ENCODE assay signal across 8 cellular contexts in genomic region chr3:3015472-3016089, GRCh38.
DNase-seq lines count a peak whose midpoint lies in the region; ATAC-seq and TF ChIP-seq lines count a peak whose summit lies in the region.

No MANE protein-coding gene starts in this region.

- no peak overlapping the region for H3K4me2 ChIP-seq in GM23248 (ENCODE audit: unreplicated experiment)

- peak; percentile 42 for TF ChIP-seq CTCF in GM10266 (IDR thresholded peaks at IDR 0.05; ENCODE audit: control insufficient read depth, insufficient read depth, low read depth, missing control alignments)
- peak; percentile 72 for TF ChIP-seq CTCF in liver (IDR thresholded peaks at IDR 0.05; ENCODE audit: low read depth, low read length, missing input control)

- H2AFZ ChIP-seq in GM23248: no peak overlapping the region

- no peaks in the 10 kb centered on the region for H3K36me3 ChIP-seq in GM23248 (ENCODE audit: low read depth)
- no peaks in the 10 kb centered on the region for H3K36me3 ChIP-seq in liver (ENCODE audit: control insufficient read depth in 4 of 4, insufficient read depth in 3 of 4, low read depth in 1 of 4, low read length in 3 of 4)

- TF ChIP-seq RAD21 in liver (IDR thresholded peaks at IDR 0.05): peak; percentile 90 to 97

- H3K4me1 ChIP-seq in GM23248 (ENCODE audit: insufficient read depth) (no peaks in the 10 kb centered on the region), liver (ENCODE audit: control insufficient read depth in 4 of 4, insufficient read depth in 4 of 4, low read length in 3 of 4) (peaks cover 0 to 20% (median 4%) of the 10 kb centered on the region in 4 donors)

- DNase-seq in GM10266 (ENCODE audit: extremely low spot score) (no peak), GM23248 (peak; percentile 14), NCI-H1092 (lab: John Stamatoyannopoulos, UW) (peak; percentile 3), astrocyte of the hippocampus (ENCODE audit: low read depth, low spot score) (peak; percentile 62), NCI-H2029 treated with DMSO at 0.1 percent for 48 hours (lab: John Stamatoyannopoulos, UW) (no peak)
- no peak for DNase-seq in activated CD4-positive, alpha-beta T cell treated with anti-CD3 and anti-CD28 coated beads for 4 hours

- H4K20me1 ChIP-seq in GM23248 (ENCODE audit: insufficient read depth): no peaks in the 10 kb centered on the region

- H3K27ac ChIP-seq in GM23248: no peak overlapping the region
- no peak overlapping the region for H3K27ac ChIP-seq in liver (ENCODE audit: low read depth in 1 of 2, low read length in 2 of 2)

- H3K9ac ChIP-seq in GM23248 (no peak overlapping the region), liver (ENCODE audit: low read depth in 1 of 2, low read length in 2 of 2) (no peak overlapping the region)

- no peaks in the 10 kb centered on the region for H3K9me2 ChIP-seq in GM23248 (ENCODE audit: insufficient read depth)

- no peak overlapping the region for H3K4me3 ChIP-seq in GM23248
- no peak overlapping the region for H3K4me3 ChIP-seq in liver (ENCODE audit: low read depth in 1 of 3, low read length in 3 of 3)

- H3K9me3 ChIP-seq in GM23248 (ENCODE audit: low read depth): no peaks in the 10 kb centered on the region
- no peaks in the 10 kb centered on the region for H3K9me3 ChIP-seq in liver (ENCODE audit: control insufficient read depth in 4 of 4, low read length in 3 of 4)

- no peaks in the 10 kb centered on the region for H3F3A ChIP-seq in GM23248 (ENCODE audit: insufficient read depth)

- H3K79me2 ChIP-seq in GM23248 (ENCODE audit: insufficient read depth): no peaks in the 10 kb centered on the region

- WGBS in GM23248 (ENCODE audit: low coverage in 1 of 2, low lambda C conversion rate in 2 of 2, missing lambda C conversion rate in 2 of 2), 2 experiments: 16 to 19% methylated on average over 5 of the region's 5 CpGs
- WGBS in liver: 27% methylated on average over 5 of the region's 5 CpGs

- ATAC-seq in HG03196 (IDR thresholded peaks at IDR 0.05; ENCODE audit: unreplicated experiment): no peak

- in situ Hi-C loops in GM23248 (cut with MboI): no loop called here

- H3K27me3 ChIP-seq in GM23248 (replicated peaks; ENCODE audit: insufficient read depth) (no peaks in the 10 kb centered on the region), liver (ENCODE audit: control insufficient read depth in 4 of 4, insufficient read depth in 4 of 4, low read length in 3 of 4) (no peaks in the 10 kb centered on the region)

TF ChIP-seq in liver, 16 proteins besides CTCF, POLR2A, EP300 and RAD21:
- TF ChIP-seq JUND (IDR thresholded peaks at IDR 0.05) (no peak), REST (IDR thresholded peaks at IDR 0.05) (peak; percentile 96)

Comparison
In these comparisons a context has a peak if more than half of its experiments do, and no peak if none do; other contexts are left out.
1. DNase-seq: peak in GM23248 (single experiment), NCI-H1092 (single experiment) and astrocyte of the hippocampus (single experiment); none in GM10266 (single experiment), NCI-H2029 treated with DMSO at 0.1 percent for 48 hours (single experiment) and activated CD4-positive, alpha-beta T cell treated with anti-CD3 and anti-CD28 coated beads for 4 hours (0 of 2).